18 cellular contexts compared by ENCODE assay signal in the genomic region with DNA sequence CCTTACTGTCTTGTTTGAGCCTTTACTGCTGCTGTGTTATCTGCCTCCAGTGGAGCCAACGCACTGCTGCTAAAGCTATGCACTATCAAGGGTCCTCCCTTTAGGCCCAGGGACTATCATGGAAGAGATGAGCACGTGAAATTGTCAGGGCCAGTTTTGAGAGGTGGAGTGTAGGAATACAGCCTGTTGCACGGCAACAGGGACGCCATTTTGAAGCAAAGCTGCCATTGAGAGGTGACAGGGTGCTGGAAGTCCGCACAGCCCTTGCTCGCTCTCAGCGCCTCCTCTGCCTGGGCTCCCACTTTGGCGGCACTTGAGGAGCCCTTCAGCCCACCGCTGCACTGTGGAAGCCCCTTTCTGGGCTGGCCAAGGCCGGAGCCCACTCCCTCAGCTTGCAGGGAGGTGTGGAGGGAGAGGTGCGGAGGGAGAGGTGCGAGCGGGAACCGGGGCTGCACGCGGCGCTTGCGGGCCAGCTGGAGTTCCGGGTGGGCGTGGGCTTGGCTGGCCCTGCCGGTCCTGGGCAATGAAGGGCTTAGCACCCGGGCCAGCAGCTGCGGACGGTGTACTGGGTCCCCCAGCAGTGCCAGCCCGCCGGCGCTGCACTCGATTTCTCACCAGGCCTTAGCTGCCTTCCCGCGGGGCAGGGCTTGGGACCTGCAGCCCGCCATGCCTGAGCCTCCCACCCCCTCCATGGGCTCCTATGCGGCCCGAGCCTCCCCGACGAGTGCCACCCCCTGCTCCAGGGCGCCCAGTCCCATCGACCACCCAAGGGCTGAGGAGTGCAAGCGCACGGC. TPM values are rescaled to one million over a fixed set of nuclear protein-coding genes. Genes with fewer than 3 reads are reported as not detected.
"Had no signal": no experiment of that assay in that cellular context is flagged by ENCODE, and none has a peak within 500 bp of the region (broad histone marks: within the 10 kb centered on the region; RNA-seq: fewer than 3 reads in every experiment).

No MANE protein-coding gene starts in this region.

RNA-seq across cellular contexts. Expression of gene MUC22, which starts 10.0 kb away (rescaled TPM):
- total RNA-seq: naive thymus-derived CD8-positive, alpha-beta T cell; natural killer cell treated with Interleukin-12 subunit alpha and Interleukin-12 subunit beta and Interleukin-15 and Interleukin-18, amount 100 ng/mL, for 72 hours; omental fat pad; osteocyte; pancreas; posterior vena cava; pulmonary artery endothelial cell; right atrium auricular region; sciatic nerve; smooth muscle cell; spleen; transverse colon; upper lobe of right lung; urinary bladder; uterus had no signal

RNA-seq across cellular contexts. Expression of gene MUC21, which starts 16.7 kb away (rescaled TPM):
- total RNA-seq: naive thymus-derived CD8-positive, alpha-beta T cell; natural killer cell treated with Interleukin-12 subunit alpha and Interleukin-12 subunit beta and Interleukin-15 and Interleukin-18, amount 100 ng/mL, for 72 hours; omental fat pad; osteocyte; pancreas; posterior vena cava; pulmonary artery endothelial cell; right atrium auricular region; smooth muscle cell; spleen; testis; transverse colon; urinary bladder had no signal

RNA-seq across cellular contexts. Expression of gene MUCL3, which starts 59.5 kb away (rescaled TPM):
- total RNA-seq: naive thymus-derived CD8-positive, alpha-beta T cell; natural killer cell treated with Interleukin-12 subunit alpha and Interleukin-12 subunit beta and Interleukin-15 and Interleukin-18, amount 100 ng/mL, for 72 hours; osteocyte; posterior vena cava; prostate gland; pulmonary artery endothelial cell; right atrium auricular region; spleen; suprapubic skin; urinary bladder had no signal
